In genomic region chr9:32384002-32384363, GRCh38 we compare ENCODE assay signal across 8 cellular contexts. TPM values are rescaled to one million over a fixed set of nuclear protein-coding genes. Genes with fewer than 3 reads are reported as not detected.
DNase-seq lines count a peak whose midpoint lies in the region; ATAC-seq and TF ChIP-seq lines count a peak whose summit lies in the region.

No MANE protein-coding gene starts in this region.

- H3K4me3 Mint-ChIP-seq in CD14-positive monocyte (peak overlapping the region; percentile 88 to 89), nephron progenitor cell (peak overlapping the region; percentile 83)

- peaks cover 28 to 30% of the 10 kb centered on the region in 2 donors for H3K4me1 ChIP-seq in duodenal mucosa (ENCODE audit: control insufficient read depth in 1 of 2, insufficient read depth in 2 of 2, low read length in 2 of 2)

- no peaks in the 10 kb centered on the region for H3K9me3 ChIP-seq in duodenal mucosa (ENCODE audit: control insufficient read depth in 1 of 2, low read length in 2 of 2)

- no peaks in the 10 kb centered on the region for H3K36me3 ChIP-seq in duodenal mucosa (ENCODE audit: control insufficient read depth in 1 of 2, insufficient read depth in 2 of 2, low read length in 2 of 2)

- intact Hi-C loops in CD14-positive monocyte (cut with micrococcal nuclease): loop anchor here in 1 of 2 donors (2.0 kb wide), 1 partner anchor 189 kb away; the partner anchor contains the start of gene NDUFB6

- ATAC-seq in GM18873 (IDR thresholded peaks at IDR 0.05; ENCODE audit: low FRiP score, unreplicated experiment): no peak
- ATAC-seq in GM21381 (IDR thresholded peaks at IDR 0.05; ENCODE audit: unreplicated experiment): no peak

- H3K36me3 Mint-ChIP-seq in CD14-positive monocyte: no peaks in the 10 kb centered on the region
- no peaks in the 10 kb centered on the region for H3K36me3 Mint-ChIP-seq in nephron progenitor cell (ENCODE audit: low read depth)

- H3K27me3 ChIP-seq in duodenal mucosa (ENCODE audit: control insufficient read depth in 1 of 2, insufficient read depth in 2 of 2, low read length in 2 of 2): peaks cover 0 to 3% of the 10 kb centered on the region in 2 donors

- DNase-seq in CD14-positive monocyte (ENCODE audit: low spot score) (no peak), LNCaP clone FGC (ENCODE audit: low read depth) (no peak), nephron progenitor cell (no peak)
- DNase-seq in activated CD8-positive, alpha-beta memory T cell treated with anti-CD3 and anti-CD28 coated beads, Interleukin-2, amount 50 U/mL, for 4 hours: no peak
- no peak for DNase-seq in activated CD4-positive, CD25-positive, alpha-beta regulatory T cell (lab: John Stamatoyannopoulos, UW)

- H3K9me3 Mint-ChIP-seq in CD14-positive monocyte: no peaks in the 10 kb centered on the region
- H3K9me3 Mint-ChIP-seq in nephron progenitor cell: no peaks in the 10 kb centered on the region

- H3K4me3 ChIP-seq in LNCaP clone FGC (ENCODE audit: low read depth, low read length): peak overlapping the region; percentile 73
- peak overlapping the region; percentile 80 to 88 for H3K4me3 ChIP-seq in duodenal mucosa (ENCODE audit: low read depth in 1 of 2, low read length in 2 of 2)

- peak overlapping the region; percentile 70 for H3K27ac ChIP-seq in duodenal mucosa (ENCODE audit: low read depth, low read length)

- H3K27ac Mint-ChIP-seq in CD14-positive monocyte (peak overlapping the region in 2 of 7 donors; percentile 58 to 68), nephron progenitor cell (no peak overlapping the region)

- peaks cover 24% of the 10 kb centered on the region for H3K4me1 Mint-ChIP-seq in CD14-positive monocyte
- H3K4me1 Mint-ChIP-seq in nephron progenitor cell: peaks cover 20% of the 10 kb centered on the region

- H3K9ac ChIP-seq in duodenal mucosa (ENCODE audit: low read depth in 1 of 2, low read length in 2 of 2): peak overlapping the region; percentile 58 to 86

- peaks cover 20 to 32% (median 23%) of the 10 kb centered on the region in 3 donors for H3K27me3 Mint-ChIP-seq in CD14-positive monocyte (ENCODE audit: low read depth in 3 of 3)
- H3K27me3 Mint-ChIP-seq in nephron progenitor cell (ENCODE audit: low read depth, poor library complexity): peaks cover 53% of the 10 kb centered on the region

- no peak for TF ChIP-seq CTCF in CD14-positive monocyte (IDR thresholded peaks at IDR 0.05)
- no peak for TF ChIP-seq CTCF in LNCaP clone FGC (IDR thresholded peaks at IDR 0.05; ENCODE audit: control insufficient read depth, extremely low read depth, insufficient read depth)
- no peak for TF ChIP-seq CTCF in nephron progenitor cell (IDR thresholded peaks at IDR 0.05)

RNA-seq across cellular contexts. Expression of gene ACO1, which starts 0.5 kb away (rescaled TPM):
- 10 to 100 TPM; 10.5 to 12.5 TPM for polyA plus RNA-seq in CD14-positive monocyte
